8 cellular contexts compared by ENCODE assay signal in genomic region chr15:98311566-98312188, GRCh38.
A peak's percentile ranks its signal among the peaks of the same experiment; 100 is the strongest.
DNase-seq lines count a peak whose midpoint lies in the region; ATAC-seq, FAIRE-seq and TF ChIP-seq lines count a peak whose summit lies in the region.

No MANE protein-coding gene starts in this region.

- no peak overlapping the region for H3K4me2 ChIP-seq in SU-DHL-6 (ENCODE audit: low read depth, low read length, poor library complexity, severe bottlenecking)

- H3K9me2 ChIP-seq in SU-DHL-6 (replicated peaks; ENCODE audit: insufficient read depth, low read length): no peaks in the 10 kb centered on the region

- H3F3A ChIP-seq in SU-DHL-6 (ENCODE audit: insufficient read depth): no peaks in the 10 kb centered on the region

- no peaks in the 10 kb centered on the region for H4K20me1 ChIP-seq in SU-DHL-6 (ENCODE audit: low read depth, low read length)

- TF ChIP-seq POLR2A in H54 (IDR thresholded peaks at IDR 0.05; ENCODE audit: low read depth, low read length) (no peak), gastrocnemius medialis (IDR thresholded peaks at IDR 0.05) (no peak)

- 11% methylated on average over 8 of the region's 8 CpGs for WGBS in right cardiac atrium

- H3K36me3 ChIP-seq in SU-DHL-6 (ENCODE audit: low read length): no peaks in the 10 kb centered on the region
- no peaks in the 10 kb centered on the region for H3K36me3 ChIP-seq in gastrocnemius medialis

- TF ChIP-seq CTCF in SU-DHL-6 (IDR thresholded peaks at IDR 0.05; ENCODE audit: insufficient read depth, low read length, poor library complexity, severe bottlenecking): peak; percentile 61
- peak; percentile 32 to 75 (median 65) for TF ChIP-seq CTCF in gastrocnemius medialis (IDR thresholded peaks at IDR 0.05 in 4 of 5, conservative IDR thresholded peaks at IDR 0.05 in 1 of 5)

- H3K4me3 ChIP-seq in SU-DHL-6 (ENCODE audit: insufficient read depth, low read length, poor library complexity, severe bottlenecking): no peak overlapping the region
- no peak overlapping the region for H3K4me3 ChIP-seq in right cardiac atrium (ENCODE audit: low read length)
- H3K4me3 ChIP-seq in gastrocnemius medialis: no peak overlapping the region

- H2AFZ ChIP-seq in SU-DHL-6 (ENCODE audit: low read depth, low read length, severe bottlenecking): no peak overlapping the region

- H3K9ac ChIP-seq in SU-DHL-6 (ENCODE audit: low read length): no peak overlapping the region

- in situ Hi-C loops in gastrocnemius medialis (cut with MboI; ENCODE audit: low sequenced_read_pairs in 4 of 4): loop anchor here in 1 of 4 donors (10.0 kb wide), 1 partner anchor 113 kb away; no protein-coding TSS in a partner anchor

- H3K9me3 ChIP-seq in SU-DHL-6 (ENCODE audit: insufficient read depth, low read length) (no peaks in the 10 kb centered on the region), right cardiac atrium (ENCODE audit: control insufficient read depth, low read length) (no peaks in the 10 kb centered on the region), gastrocnemius medialis (no peaks in the 10 kb centered on the region)

- H3K27ac ChIP-seq in SU-DHL-6 (ENCODE audit: low read depth, low read length): no peak overlapping the region
- no peak overlapping the region for H3K27ac ChIP-seq in right cardiac atrium (ENCODE audit: low read length)
- no peak overlapping the region for H3K27ac ChIP-seq in gastrocnemius medialis

- FAIRE-seq in H54 (lab: Jason Lieb, UNC): peak; percentile 30

- no peaks in the 10 kb centered on the region for H3K4me1 ChIP-seq in right cardiac atrium (ENCODE audit: control insufficient read depth, insufficient read depth, low read length)
- no peaks in the 10 kb centered on the region for H3K4me1 ChIP-seq in gastrocnemius medialis

- peak in 1 of 2 donors; percentile 48 for ATAC-seq in right cardiac atrium
- no peak for ATAC-seq in gastrocnemius medialis
- ATAC-seq in GM18861 (IDR thresholded peaks at IDR 0.05; ENCODE audit: unreplicated experiment): no peak

- peak; percentile 73 for DNase-seq in EH (ENCODE audit: low read depth)
- peak; percentile 19 for DNase-seq in H54 (ENCODE audit: insufficient read length, low spot score)
- DNase-seq in NAMALWA (ENCODE audit: low spot score): peak; percentile 85
- DNase-seq in amniotic epithelial cell (ENCODE audit: low read depth): peak; percentile 56
- peak; percentile 69 to 91 (median 73) for DNase-seq in right cardiac atrium
- DNase-seq in gastrocnemius medialis: peak; percentile 23 to 55

- no peaks in the 10 kb centered on the region for H3K79me2 ChIP-seq in SU-DHL-6 (ENCODE audit: insufficient read depth, low read length)

- intact Hi-C loops in right cardiac atrium (cut with DNase I): loop anchor here (2.0 to 5.0 kb wide), 3 partner anchors 106 to 111 kb away; no protein-coding TSS in a partner anchor
- intact Hi-C loops in gastrocnemius medialis (cut with DNase I; ENCODE audit: low total_unique reads): loop anchor here (1.0 to 2.0 kb wide), 2 partner anchors 110 to 117 kb away; no protein-coding TSS in a partner anchor

- H3K27me3 ChIP-seq in SU-DHL-6 (ENCODE audit: low read length) (no peaks in the 10 kb centered on the region), right cardiac atrium (ENCODE audit: control insufficient read depth, insufficient read depth) (no peaks in the 10 kb centered on the region), gastrocnemius medialis (no peaks in the 10 kb centered on the region)

Comparison
In these comparisons a context has a peak if more than half of its experiments do, and no peak if none do; other contexts are left out.
1. DNase-seq: peak in every context shown above with its lines; median percentile 85 in NAMALWA; 73 in EH; 73 in right cardiac atrium; 56 in amniotic epithelial cell; 39 in gastrocnemius medialis; 19 in H54.